In genomic region chr2:218389333-218390150, GRCh38 we compare ENCODE assay signal across 1 cellular context.
TF ChIP-seq lines count a peak whose summit lies in the region.

No MANE protein-coding gene starts in this region.

TF ChIP-seq in HepG2, 621 proteins besides CTCF, POLR2A, EP300 and RAD21 (continued from another document and continues in another):
- TF ChIP-seq ZBTB2 (CRISPR knock-in tag; IDR thresholded peaks at IDR 0.05; ENCODE audit: low read depth), result no peak
- 0 out of 2 replicates have a peak, but pooled peaks have one; percentile 22 for TF ChIP-seq NCOA2 (CRISPR knock-in tag; IDR thresholded peaks at IDR 0.05)
- no peak for TF ChIP-seq ZNF800 (CRISPR knock-in tag; IDR thresholded peaks at IDR 0.05)
- TF ChIP-seq, protein P1, sequence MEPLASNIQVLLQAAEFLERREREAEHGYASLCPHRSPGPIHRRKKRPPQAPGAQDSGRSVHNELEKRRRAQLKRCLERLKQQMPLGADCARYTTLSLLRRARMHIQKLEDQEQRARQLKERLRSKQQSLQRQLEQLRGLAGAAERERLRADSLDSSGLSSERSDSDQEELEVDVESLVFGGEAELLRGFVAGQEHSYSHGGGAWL (CRISPR knock-in tag; IDR thresholded peaks at IDR 0.05), result no peak; the same call in 1 of the 2 replicates
- no peak for TF ChIP-seq MATR3 (CRISPR knock-in tag; IDR thresholded peaks at IDR 0.05)
- TF ChIP-seq PTBP1 (IDR thresholded peaks at IDR 0.05; ENCODE audit: low read depth, low read length, poor library complexity, severe bottlenecking), result no peak
- TF ChIP-seq NAIF1 (CRISPR knock-in tag; IDR thresholded peaks at IDR 0.05; ENCODE audit: borderline replicate concordance), result no peak
- no peak for TF ChIP-seq ZNF781 (CRISPR knock-in tag; IDR thresholded peaks at IDR 0.05; ENCODE audit: borderline replicate concordance, not compliant biosample characterization)
- peak; percentile 91 for TF ChIP-seq ZNF431 (CRISPR knock-in tag; IDR thresholded peaks at IDR 0.05; ENCODE audit: borderline replicate concordance, low read depth)
- TF ChIP-seq SMC3 (IDR thresholded peaks at IDR 0.05; ENCODE audit: low read length), result no peak
- TF ChIP-seq ZNF607 (CRISPR knock-in tag; IDR thresholded peaks at IDR 0.05; ENCODE audit: borderline replicate concordance), result no peak
- no peak for TF ChIP-seq ZNF230 (CRISPR knock-in tag; IDR thresholded peaks at IDR 0.05)
- no peak for TF ChIP-seq ZFYVE20 (CRISPR knock-in tag; IDR thresholded peaks at IDR 0.05; ENCODE audit: borderline replicate concordance, low read depth)
- no peak for TF ChIP-seq MYNN (CRISPR knock-in tag; IDR thresholded peaks at IDR 0.05; ENCODE audit: low read depth)
- TF ChIP-seq ZIK1 (CRISPR knock-in tag; IDR thresholded peaks at IDR 0.05; ENCODE audit: borderline replicate concordance, low read depth), result no peak
- no peak for TF ChIP-seq ESRRA (CRISPR knock-in tag; IDR thresholded peaks at IDR 0.05; ENCODE audit: low read depth)
- TF ChIP-seq ZUFSP (CRISPR knock-in tag; IDR thresholded peaks at IDR 0.05; ENCODE audit: borderline replicate concordance), result no peak
- TF ChIP-seq SP4 (CRISPR knock-in tag; IDR thresholded peaks at IDR 0.05), result peak; percentile 60
- no peak for TF ChIP-seq U2AF2 (IDR thresholded peaks at IDR 0.05; ENCODE audit: low read depth, low read length)
- no peak for TF ChIP-seq STAG1 (CRISPR knock-in tag; IDR thresholded peaks at IDR 0.05)
- no peak for TF ChIP-seq ZNF782 (CRISPR knock-in tag; IDR thresholded peaks at IDR 0.05; ENCODE audit: borderline replicate concordance)
- no peak for TF ChIP-seq ZNF674 (CRISPR knock-in tag; IDR thresholded peaks at IDR 0.05; ENCODE audit: low read depth)
- no peak for TF ChIP-seq MAFK (conservative IDR thresholded peaks at IDR 0.05 in 1 of 2, IDR thresholded peaks at IDR 0.05 in 1 of 2; ENCODE audit: low read length in 2 of 2)
- no peak for TF ChIP-seq ISX (CRISPR knock-in tag; conservative IDR thresholded peaks at IDR 0.05)
- no peak for TF ChIP-seq ZNF34 (CRISPR knock-in tag; IDR thresholded peaks at IDR 0.05; ENCODE audit: borderline replicate concordance)
- peak; percentile 43; the same call in 1 of the 2 replicates for TF ChIP-seq TGIF2 (CRISPR knock-in tag; IDR thresholded peaks at IDR 0.05)
- TF ChIP-seq, protein P2, sequence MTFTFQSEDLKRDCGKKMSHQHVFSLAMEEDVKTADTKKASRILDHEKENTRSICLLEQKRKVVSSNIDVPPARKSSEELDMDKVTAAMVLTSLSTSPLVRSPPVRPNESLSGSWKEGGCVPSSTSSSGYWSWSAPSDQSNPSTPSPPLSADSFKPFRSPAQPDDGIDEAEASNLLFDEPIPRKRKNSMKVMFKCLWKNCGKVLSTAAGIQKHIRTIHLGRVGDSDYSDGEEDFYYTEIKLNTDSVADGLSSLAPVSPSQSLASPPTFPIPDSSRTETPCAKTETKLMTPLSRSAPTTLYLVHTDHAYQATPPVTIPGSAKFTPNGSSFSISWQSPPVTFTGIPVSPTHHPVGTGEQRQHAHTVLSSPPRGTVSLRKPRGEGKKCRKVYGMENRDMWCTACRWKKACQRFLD (CRISPR knock-in tag; IDR thresholded peaks at IDR 0.05; ENCODE audit: borderline replicate concordance), result no peak
- peak; percentile 82; the same call in 1 of the 2 replicates for TF ChIP-seq SSRP1 (CRISPR knock-in tag; IDR thresholded peaks at IDR 0.05)
- TF ChIP-seq SUZ12 (IDR thresholded peaks at IDR 0.05; ENCODE audit: low read depth, low read length), result no peak
- no peak for TF ChIP-seq NFKB2 (CRISPR knock-in tag; IDR thresholded peaks at IDR 0.05; ENCODE audit: borderline replicate concordance)
- TF ChIP-seq, protein P3, sequence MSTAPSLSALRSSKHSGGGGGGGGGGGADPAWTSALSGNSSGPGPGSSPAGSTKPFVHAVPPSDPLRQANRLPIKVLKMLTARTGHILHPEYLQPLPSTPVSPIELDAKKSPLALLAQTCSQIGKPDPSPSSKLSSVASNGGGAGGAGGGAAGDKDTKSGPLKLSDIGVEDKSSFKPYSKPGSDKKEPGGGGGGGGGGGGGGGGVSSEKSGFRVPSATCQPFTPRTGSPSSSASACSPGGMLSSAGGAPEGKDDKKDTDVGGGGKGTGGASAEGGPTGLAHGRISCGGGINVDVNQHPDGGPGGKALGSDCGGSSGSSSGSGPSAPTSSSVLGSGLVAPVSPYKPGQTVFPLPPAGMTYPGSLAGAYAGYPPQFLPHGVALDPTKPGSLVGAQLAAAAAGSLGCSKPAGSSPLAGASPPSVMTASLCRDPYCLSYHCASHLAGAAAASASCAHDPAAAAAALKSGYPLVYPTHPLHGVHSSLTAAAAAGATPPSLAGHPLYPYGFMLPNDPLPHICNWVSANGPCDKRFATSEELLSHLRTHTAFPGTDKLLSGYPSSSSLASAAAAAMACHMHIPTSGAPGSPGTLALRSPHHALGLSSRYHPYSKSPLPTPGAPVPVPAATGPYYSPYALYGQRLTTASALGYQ (CRISPR knock-in tag; IDR thresholded peaks at IDR 0.05), result no peak
- peak; percentile 42; the same call in 1 of the 2 replicates for TF ChIP-seq MED1 (CRISPR knock-in tag; IDR thresholded peaks at IDR 0.05)
- TF ChIP-seq DR1 (CRISPR knock-in tag; IDR thresholded peaks at IDR 0.05), result no peak
- TF ChIP-seq RAD51 (IDR thresholded peaks at IDR 0.05; ENCODE audit: borderline replicate concordance), result no peak
- TF ChIP-seq MBNL3 (CRISPR knock-in tag; conservative IDR thresholded peaks at IDR 0.05), result no peak
- TF ChIP-seq TBX2 (CRISPR knock-in tag; IDR thresholded peaks at IDR 0.05; ENCODE audit: borderline replicate concordance), result peak; percentile 75
- TF ChIP-seq ATRX (CRISPR knock-in tag; IDR thresholded peaks at IDR 0.05; ENCODE audit: borderline replicate concordance), result no peak
- TF ChIP-seq ZNF605 (CRISPR knock-in tag; IDR thresholded peaks at IDR 0.05), result 0 out of 2 replicates have a peak, but pooled peaks have one; percentile 17
- no peak for TF ChIP-seq ZNF496 (CRISPR knock-in tag; IDR thresholded peaks at IDR 0.05; ENCODE audit: insufficient replicate concordance)
- TF ChIP-seq ZFP62 (CRISPR knock-in tag; IDR thresholded peaks at IDR 0.05), result no peak
- no peak for TF ChIP-seq ZBTB20 (CRISPR knock-in tag; IDR thresholded peaks at IDR 0.05; ENCODE audit: borderline replicate concordance, low read depth)
- TF ChIP-seq ZGPAT (CRISPR knock-in tag; IDR thresholded peaks at IDR 0.05), result peak; percentile 59
- TF ChIP-seq ZNF687 (CRISPR knock-in tag; IDR thresholded peaks at IDR 0.05), result peak; percentile 95
- no peak for TF ChIP-seq MTF2 (CRISPR knock-in tag; IDR thresholded peaks at IDR 0.05; ENCODE audit: borderline replicate concordance)
- no peak for TF ChIP-seq ZSCAN30 (CRISPR knock-in tag; IDR thresholded peaks at IDR 0.05)
- TF ChIP-seq SP140L (CRISPR knock-in tag; IDR thresholded peaks at IDR 0.05; ENCODE audit: borderline replicate concordance), result no peak
- no peak for TF ChIP-seq RBM39 (IDR thresholded peaks at IDR 0.05; ENCODE audit: low read depth, low read length, poor library complexity, severe bottlenecking)
- TF ChIP-seq ZXDC (CRISPR knock-in tag; IDR thresholded peaks at IDR 0.05), result 0 out of 2 replicates have a peak, but pooled peaks have one; percentile 51
- 0 out of 2 replicates have a peak, but pooled peaks have one; percentile 27 for TF ChIP-seq ZNF629 (CRISPR knock-in tag; conservative IDR thresholded peaks at IDR 0.05)
- peak; percentile 25 for TF ChIP-seq SKI (IDR thresholded peaks at IDR 0.05; ENCODE audit: partially characterized antibody)
- no peak for TF ChIP-seq ZNF780A (CRISPR knock-in tag; IDR thresholded peaks at IDR 0.05)
- no peak for TF ChIP-seq MAFF (IDR thresholded peaks at IDR 0.05; ENCODE audit: low read depth, low read length)
- TF ChIP-seq SAP130 (CRISPR knock-in tag; IDR thresholded peaks at IDR 0.05; ENCODE audit: low read depth), result peak; percentile 64
- TF ChIP-seq ZNF382 (CRISPR knock-in tag; IDR thresholded peaks at IDR 0.05; ENCODE audit: borderline replicate concordance), result no peak
- TF ChIP-seq ZNF564 (CRISPR knock-in tag; IDR thresholded peaks at IDR 0.05), result no peak
